Comparison of ENCODE assay signal across 19 cellular contexts in genomic region chr13:85405316-85405897, GRCh38.
"Had no signal": no experiment of that assay in that cellular context is flagged by ENCODE, and none has a peak within 500 bp of the region (broad histone marks: within the 10 kb centered on the region; RNA-seq: fewer than 3 reads in every experiment).

No MANE protein-coding gene starts in this region.

- H3K27me3 ChIP-seq: ascending aorta, tibial nerve, uterus had no signal

- H3K79me2 ChIP-seq: parathyroid adenoma had no signal

- H3K4me1 ChIP-seq: ascending aorta, parathyroid adenoma, tibial nerve, uterus had no signal

- FAIRE-seq: bronchial epithelial cell had no signal

- H3K36me3 ChIP-seq: ascending aorta, tibial nerve, uterus had no signal

- H3K9me3 ChIP-seq: ascending aorta, tibial nerve, uterus had no signal

- ATAC-seq: activated CD8-positive, alpha-beta T cell treated with anti-CD3 and anti-CD28 coated beads, Interleukin-2, amount 10 ng/mL, durations not matched to agents 7 days and 5 days; activated naive CD8-positive, alpha-beta T cell treated with anti-CD3 and anti-CD28 coated beads, Interleukin-2, amount 50 U/mL, for 24 hours; left ventricle myocardium superior; naive thymus-derived CD8-positive, alpha-beta T cell; stimulated activated naive B cell treated with anti-CD40 and anti-IgM and Interleukin-4, amounts not matched to agents 10 μg/mL and 1 μg/mL and 100 μg/mL, for 72 hours had no signal

- H3K4me3 ChIP-seq: ascending aorta, tibial nerve, uterus had no signal

- H2AFZ ChIP-seq: parathyroid adenoma had no signal

- DNase-seq: activated CD4-positive, alpha-beta T cell treated with anti-CD3 and anti-CD28 coated beads, Interleukin-2, amount 10 ng/mL, durations not matched to agents 7 days and 5 days; activated CD8-positive, alpha-beta T cell treated with anti-CD3 and anti-CD28 coated beads, Interleukin-2, amount 10 ng/mL, durations not matched to agents 7 days and 5 days; activated effector memory CD4-positive, alpha-beta T cell treated with Interleukin-2 at 50 U/mL for 16 hours; activated naive CD4-positive, alpha-beta T cell treated with anti-CD3 and anti-CD28 coated beads, Interleukin-2, amount 10 ng/mL, durations not matched to agents 7 days and 5 days; activated naive CD8-positive, alpha-beta T cell treated with anti-CD3 and anti-CD28 coated beads, Interleukin-2, amount 50 U/mL, for 24 hours; activated T-cell treated with anti-CD3 and anti-CD28 coated beads, Interleukin-2, amount 50 U/mL, for 24 hours; kidney glomerular epithelial cell; left ventricle myocardium superior; mesenchymal stem cell; naive thymus-derived CD8-positive, alpha-beta T cell; retina; stimulated activated naive B cell treated with anti-CD40 and anti-IgM and Interleukin-4, amounts not matched to agents 10 μg/mL and 1 μg/mL and 100 μg/mL, for 72 hours; T-helper 1 cell; T-helper 9 cell; uterus had no signal

- H3K27ac ChIP-seq: ascending aorta, parathyroid adenoma, tibial nerve, uterus had no signal

- H3K9ac ChIP-seq: parathyroid adenoma had no signal
